9 cellular contexts compared by ENCODE assay signal in the genomic region with DNA sequence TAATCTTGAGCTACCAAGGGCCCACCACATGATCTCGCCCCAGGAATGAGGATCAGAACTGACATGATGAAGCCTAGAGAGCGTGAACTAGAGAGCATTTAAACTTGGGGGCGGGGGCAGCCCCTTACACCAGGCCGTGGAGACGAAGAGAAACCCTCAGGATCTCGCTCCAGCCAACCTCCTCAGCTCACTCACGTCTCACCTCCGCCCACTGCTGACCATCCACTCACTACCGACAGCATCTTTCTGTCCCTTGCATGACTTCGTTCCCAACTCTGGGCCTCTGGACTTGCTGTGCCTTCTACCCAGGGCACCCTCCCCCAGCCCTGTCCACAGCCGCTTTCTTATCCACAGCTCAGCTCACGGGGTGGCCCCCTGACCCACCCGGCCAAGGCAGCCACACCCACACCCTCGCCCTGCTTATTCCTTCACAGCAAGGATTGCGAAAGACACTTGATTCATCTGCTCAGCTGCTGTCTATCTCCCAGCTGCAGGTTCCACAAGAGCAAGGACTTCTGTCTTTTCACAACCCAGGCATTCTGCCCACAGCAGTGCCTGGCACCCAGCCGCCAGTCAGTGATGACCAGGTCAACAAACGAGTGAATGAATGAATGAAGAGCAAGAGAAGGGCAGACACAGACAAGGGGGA. TPM values are rescaled to one million over a fixed set of nuclear protein-coding genes. Genes with fewer than 3 reads are reported as not detected.
DNase-seq lines count a peak whose midpoint lies in the region; ATAC-seq and TF ChIP-seq lines count a peak whose summit lies in the region.
"Had no signal": no experiment of that assay in that cellular context is flagged by ENCODE, and none has a peak within 500 bp of the region (broad histone marks: within the 10 kb centered on the region; RNA-seq: fewer than 3 reads in every experiment).

No MANE protein-coding gene starts in this region.

- peaks cover 9% of the 10 kb centered on the region for H3K36me3 Mint-ChIP-seq in dendritic cell treated with granulocyte-macrophage colony-stimulating factor and Interleukin-4, amounts not matched to agents 40 ng/mL and 50 ng/mL, for 4 days (ENCODE audit: low read depth)
- peaks cover 4% of the 10 kb centered on the region for H3K36me3 Mint-ChIP-seq in activated T-helper 2 cell treated with anti-CD3 and anti-CD28 coated beads, Interferon-gamma antibody, Interleukin-2, Interleukin-4, amounts not matched to agents 10 μg/mL and 5 μg/mL and 100 μg/mL, durations not matched to agents 14 hours and 24 hours and 36 hours (ENCODE audit: low read depth)
- H3K36me3 Mint-ChIP-seq in CD4-positive, alpha-beta memory T cell, result peaks cover 0 to 8% of the 10 kb centered on the region in 2 donors

- H3K27ac Mint-ChIP-seq in dendritic cell treated with granulocyte-macrophage colony-stimulating factor and Interleukin-4, amounts not matched to agents 40 ng/mL and 50 ng/mL, for 4 days, result peak overlapping the region; percentile 54
- no peak overlapping the region for H3K27ac Mint-ChIP-seq in activated T-helper 2 cell treated with anti-CD3 and anti-CD28 coated beads, Interferon-gamma antibody, Interleukin-2, Interleukin-4, amounts not matched to agents 10 μg/mL and 5 μg/mL and 100 μg/mL, durations not matched to agents 14 hours and 24 hours and 36 hours
- peak overlapping the region in 1 of 7 donors; percentile 72 for H3K27ac Mint-ChIP-seq in CD4-positive, alpha-beta memory T cell

- POLR2A ChIA-PET in CD4-positive, alpha-beta memory T cell (lab: Charles Lee; ENCODE audit: partially characterized antibody), result interaction anchor here (0.7 kb wide), 1 partner anchor 36 kb away, joined by 3 read pairs; no protein-coding TSS in a partner anchor

- H3K27ac ChIP-seq in CD4-positive, alpha-beta memory T cell (ENCODE audit: low read depth, low read length), result no peak overlapping the region

- no peaks in the 10 kb centered on the region for H3K9me3 ChIP-seq in CD4-positive, alpha-beta memory T cell (ENCODE audit: control insufficient read depth in 1 of 2, low read length in 2 of 2)

- H3K4me1 Mint-ChIP-seq in dendritic cell treated with granulocyte-macrophage colony-stimulating factor and Interleukin-4, amounts not matched to agents 40 ng/mL and 50 ng/mL, for 4 days (ENCODE audit: low read depth), result peaks cover 63% of the 10 kb centered on the region
- H3K4me1 Mint-ChIP-seq in activated T-helper 2 cell treated with anti-CD3 and anti-CD28 coated beads, Interferon-gamma antibody, Interleukin-2, Interleukin-4, amounts not matched to agents 10 μg/mL and 5 μg/mL and 100 μg/mL, durations not matched to agents 14 hours and 24 hours and 36 hours (ENCODE audit: low read depth), result peaks cover 21% of the 10 kb centered on the region
- H3K4me1 Mint-ChIP-seq in CD4-positive, alpha-beta memory T cell, result peaks cover 27 to 40% (median 33%) of the 10 kb centered on the region in 4 donors

- peaks cover 2% of the 10 kb centered on the region for H3K27me3 Mint-ChIP-seq in dendritic cell treated with granulocyte-macrophage colony-stimulating factor and Interleukin-4, amounts not matched to agents 40 ng/mL and 50 ng/mL, for 4 days
- H3K27me3 Mint-ChIP-seq in activated T-helper 2 cell treated with anti-CD3 and anti-CD28 coated beads, Interferon-gamma antibody, Interleukin-2, Interleukin-4, amounts not matched to agents 10 μg/mL and 5 μg/mL and 100 μg/mL, durations not matched to agents 14 hours and 24 hours and 36 hours (ENCODE audit: low read depth), result no peaks in the 10 kb centered on the region
- H3K27me3 Mint-ChIP-seq in CD4-positive, alpha-beta memory T cell, result no peaks in the 10 kb centered on the region

- H3K36me3 ChIP-seq in CD4-positive, alpha-beta memory T cell (ENCODE audit: insufficient read depth, low read length), result no peaks in the 10 kb centered on the region

- CTCF ChIA-PET in CD4-positive, alpha-beta memory T cell (lab: Charles Lee; ENCODE audit: partially characterized antibody), result interaction anchor here (0.8 to 1.4 kb wide), 2 partner anchors 12 to 36 kb away, joined by 4 to 8 read pairs; no protein-coding TSS in a partner anchor

- intact Hi-C loops in dendritic cell treated with granulocyte-macrophage colony-stimulating factor and Interleukin-4, amounts not matched to agents 40 ng/mL and 50 ng/mL, for 4 days (cut with micrococcal nuclease), result no loop called here
- intact Hi-C loops in activated T-helper 2 cell treated with anti-CD3 and anti-CD28 coated beads, Interferon-gamma antibody, Interleukin-2, Interleukin-4, amounts not matched to agents 10 μg/mL and 5 μg/mL and 100 μg/mL, durations not matched to agents 14 hours and 24 hours and 36 hours (cut with micrococcal nuclease), result no loop called here
- intact Hi-C loops in CD4-positive, alpha-beta memory T cell (cut with micrococcal nuclease), result no loop called here

- H3K4me3 Mint-ChIP-seq in dendritic cell treated with granulocyte-macrophage colony-stimulating factor and Interleukin-4, amounts not matched to agents 40 ng/mL and 50 ng/mL, for 4 days, result peak overlapping the region; percentile 24
- H3K4me3 Mint-ChIP-seq in activated T-helper 2 cell treated with anti-CD3 and anti-CD28 coated beads, Interferon-gamma antibody, Interleukin-2, Interleukin-4, amounts not matched to agents 10 μg/mL and 5 μg/mL and 100 μg/mL, durations not matched to agents 14 hours and 24 hours and 36 hours (ENCODE audit: low read depth), result no peak overlapping the region
- no peak overlapping the region for H3K4me3 Mint-ChIP-seq in CD4-positive, alpha-beta memory T cell

- no peak overlapping the region for H3K4me3 ChIP-seq in AG10803 (ENCODE audit: low read length)
- no peak overlapping the region for H3K4me3 ChIP-seq in CD4-positive, alpha-beta memory T cell (ENCODE audit: low read length in 2 of 2)

- DNase-seq in AG10803 (ENCODE audit: low read depth) (peak; percentile 76), Kasumi-1 (lab: John Stamatoyannopoulos, UW) (peak; percentile 33 to 43), midbrain (lab: John Stamatoyannopoulos, UW) (peak; percentile 33), NK-92 (lab: John Stamatoyannopoulos, UW; ENCODE audit: unreplicated experiment) (no peak)
- DNase-seq in activated T-helper 2 cell treated with anti-CD3 and anti-CD28 coated beads, Interferon-gamma antibody, Interleukin-2, Interleukin-4, amounts not matched to agents 10 μg/mL and 5 μg/mL and 100 μg/mL, durations not matched to agents 14 hours and 24 hours and 36 hours (ENCODE audit: low spot score), result no peak
- no peak for DNase-seq in CD4-positive, alpha-beta memory T cell
- DNase-seq: T1000 had no signal

- no peaks in the 10 kb centered on the region for H3K4me1 ChIP-seq in CD4-positive, alpha-beta memory T cell (ENCODE audit: insufficient read depth, low read length)

- H3K9me3 Mint-ChIP-seq in dendritic cell treated with granulocyte-macrophage colony-stimulating factor and Interleukin-4, amounts not matched to agents 40 ng/mL and 50 ng/mL, for 4 days, result no peaks in the 10 kb centered on the region
- H3K9me3 Mint-ChIP-seq in activated T-helper 2 cell treated with anti-CD3 and anti-CD28 coated beads, Interferon-gamma antibody, Interleukin-2, Interleukin-4, amounts not matched to agents 10 μg/mL and 5 μg/mL and 100 μg/mL, durations not matched to agents 14 hours and 24 hours and 36 hours, result no peaks in the 10 kb centered on the region
- peaks cover 0 to 2% (median 0%) of the 10 kb centered on the region in 8 donors for H3K9me3 Mint-ChIP-seq in CD4-positive, alpha-beta memory T cell

- ATAC-seq in GM19023 (IDR thresholded peaks at IDR 0.05; ENCODE audit: unreplicated experiment), result no peak

- no peaks in the 10 kb centered on the region for H3K27me3 ChIP-seq in CD4-positive, alpha-beta memory T cell (ENCODE audit: insufficient read depth, low read length)

- TF ChIP-seq CTCF in AG10803 (conservative IDR thresholded peaks at IDR 0.05; ENCODE audit: low read length), result no peak

RNA-seq across cellular contexts. Expression of a gene that starts 6.4 kb away (rescaled TPM):
- 19.6 and 19.9 TPM in 2 replicates for total RNA-seq in activated T-helper 2 cell treated with anti-CD3 and anti-CD28 coated beads, Interferon-gamma antibody, Interleukin-2, Interleukin-4, amounts not matched to agents 10 μg/mL and 5 μg/mL and 100 μg/mL, durations not matched to agents 14 hours and 24 hours and 36 hours
- total RNA-seq in CD4-positive, alpha-beta memory T cell, result 10 to 100 TPM; 30.2 to 35.3 TPM
- 10 to 100 TPM; 12.1 to 12.9 TPM for polyA plus RNA-seq in CD4-positive, alpha-beta memory T cell

RNA-seq across cellular contexts. Expression of a gene that starts 39.2 kb away (rescaled TPM):
- total RNA-seq in activated T-helper 2 cell treated with anti-CD3 and anti-CD28 coated beads, Interferon-gamma antibody, Interleukin-2, Interleukin-4, amounts not matched to agents 10 μg/mL and 5 μg/mL and 100 μg/mL, durations not matched to agents 14 hours and 24 hours and 36 hours, result 1,905 and 1,953 TPM in 2 replicates
- total RNA-seq in CD4-positive, alpha-beta memory T cell, result 100 to 1,000 TPM; 289 to 333 TPM
- 100 to 1,000 TPM; 750 to 868 TPM for polyA plus RNA-seq in CD4-positive, alpha-beta memory T cell

Comparison
In these comparisons a context has a peak if more than half of its experiments do, and no peak if none do; other contexts are left out.
1. DNase-seq: peak in AG10803 (single experiment), Kasumi-1 (2 of 2) and midbrain (single experiment); none in activated T-helper 2 cell treated with anti-CD3 and anti-CD28 coated beads, Interferon-gamma antibody, Interleukin-2, Interleukin-4, amounts not matched to agents 10 μg/mL and 5 μg/mL and 100 μg/mL, durations not matched to agents 14 hours and 24 hours and 36 hours (single experiment), CD4-positive, alpha-beta memory T cell (0 of 5) and NK-92 (single experiment).